1 cellular context compared by ENCODE assay signal in genomic region chr2:232749331-232749730, GRCh38.
TF ChIP-seq lines count a peak whose summit lies in the region.

No MANE protein-coding gene starts in this region.

TF ChIP-seq in HEK293, 187 proteins besides CTCF, POLR2A, EP300 and RAD21 (continued from another document):
- no peak for TF ChIP-seq REST (tag by site-specific recombination; IDR thresholded peaks at IDR 0.05)
TF ChIP-seq in HEK293: peak in this region for 1.
